In genomic region chr22:38027487-38027886, GRCh38 we compare ENCODE assay signal across 21 cellular contexts. TPM values are rescaled to one million over a fixed set of nuclear protein-coding genes. Genes with fewer than 3 reads are reported as not detected.
A peak's percentile ranks its signal among the peaks of the same experiment; 100 is the strongest.
DNase-seq lines count a peak whose midpoint lies in the region; TF ChIP-seq lines count a peak whose summit lies in the region.
"Had no signal": no experiment of that assay in that cellular context is flagged by ENCODE, and none has a peak within 500 bp of the region (broad histone marks: within the 10 kb centered on the region; RNA-seq: fewer than 3 reads in every experiment).

No MANE protein-coding gene starts in this region.

- peaks cover 3% of the 10 kb centered on the region for H3K27me3 Mint-ChIP-seq in brain
- H3K27me3 Mint-ChIP-seq: CD4-positive, CD25-positive, alpha-beta regulatory T cell had no signal

- H3K27ac ChIP-seq in left ventricle myocardium inferior (replicated peaks) (peak overlapping the region; percentile 48), OCI-LY7 (ENCODE audit: low read depth, low read length, poor library complexity, severe bottlenecking) (no peak overlapping the region)

- no peaks in the 10 kb centered on the region for H3K27me3 ChIP-seq in H7 (ENCODE audit: control insufficient read depth, insufficient read depth, low read length)
- no peaks in the 10 kb centered on the region for H3K27me3 ChIP-seq in left ventricle myocardium inferior (ENCODE audit: low read depth)

- H2AFZ ChIP-seq in OCI-LY7 (ENCODE audit: low read length): no peak overlapping the region

- no peaks in the 10 kb centered on the region for H3K79me2 ChIP-seq in OCI-LY7 (ENCODE audit: insufficient read depth, low read depth, low read length)

- peak overlapping the region in 4 of 5 experiments; percentile 78 to 91 (median 89) for H3K27ac Mint-ChIP-seq in brain
- H3K27ac Mint-ChIP-seq: CD4-positive, CD25-positive, alpha-beta regulatory T cell had no signal

- H3K4me1 ChIP-seq in left ventricle myocardium inferior: peaks cover 4% of the 10 kb centered on the region
- H3K4me1 ChIP-seq in OCI-LY7 (ENCODE audit: insufficient read depth, low read length, poor library complexity, severe bottlenecking): no peaks in the 10 kb centered on the region
- H3K4me1 ChIP-seq: HAP-1 had no signal

- H3K4me3 ChIP-seq in H7 (ENCODE audit: insufficient read depth, low read depth, low read length) (no peak overlapping the region), left ventricle myocardium inferior (no peak overlapping the region), OCI-LY7 (ENCODE audit: low read depth, low read length, poor library complexity, severe bottlenecking) (no peak overlapping the region)
- H3K4me3 ChIP-seq: HAP-1 had no signal

- intact Hi-C loops in left ventricle myocardium inferior (cut with micrococcal nuclease): no loop called here
- intact Hi-C loops in OCI-LY7 (cut with micrococcal nuclease; ENCODE audit: unreplicated experiment): no loop called here

- CTCF ChIA-PET in OCI-LY7 (lab: Charles Lee; ENCODE audit: unreplicated experiment): no interaction called here

- no peaks in the 10 kb centered on the region for H4K20me1 ChIP-seq in OCI-LY7 (ENCODE audit: insufficient read depth, low read length)

- H3K4me1 Mint-ChIP-seq in brain: peaks cover 80% of the 10 kb centered on the region

- H3K36me3 ChIP-seq in H7 (replicated peaks; ENCODE audit: control insufficient read depth, insufficient read depth, low read length) (no peaks in the 10 kb centered on the region), left ventricle myocardium inferior (no peaks in the 10 kb centered on the region), OCI-LY7 (ENCODE audit: insufficient read depth, low read length) (no peaks in the 10 kb centered on the region)
- H3K36me3 ChIP-seq: HAP-1 had no signal

- no TSS peak for BruUV-seq in OCI-LY7 (replicated peaks; lab: Mats Ljungman, UMichigan)

- no peaks in the 10 kb centered on the region for H3K9me3 Mint-ChIP-seq in brain
- H3K9me3 Mint-ChIP-seq: CD4-positive, CD25-positive, alpha-beta regulatory T cell had no signal

- peak; percentile 18 for DNase-seq in H7
- no peak for DNase-seq in left ventricle myocardium inferior
- DNase-seq in occipital lobe (lab: John Stamatoyannopoulos, UW): peak; percentile 51
- no peak for DNase-seq in GDM1 (lab: John Stamatoyannopoulos, UW)
- DNase-seq in NCI-H1105 treated with DMSO at 0.1 percent for 48 hours (lab: John Stamatoyannopoulos, UW): no peak
- no peak for DNase-seq in OCI-LY7 (ENCODE audit: low spot score)
- DNase-seq: AML-193; Calu3; CD4-positive, CD25-positive, alpha-beta regulatory T cell; DMS79; KG1; NCI-H1092; NCI-H1694; NCI-H2107; NCI-H226; NCI-H526 treated with DMSO at 0.1 percent for 48 hours; PC-3 had no signal

- TF ChIP-seq CTCF in brain (conservative IDR thresholded peaks at IDR 0.05) (no peak), left ventricle myocardium inferior (IDR thresholded peaks at IDR 0.05; ENCODE audit: borderline replicate concordance) (no peak), OCI-LY7 (conservative IDR thresholded peaks at IDR 0.05; ENCODE audit: low read length) (no peak)

- H3K36me3 Mint-ChIP-seq in brain: no peaks in the 10 kb centered on the region
- H3K36me3 Mint-ChIP-seq: CD4-positive, CD25-positive, alpha-beta regulatory T cell had no signal

- H3K9me3 ChIP-seq in left ventricle myocardium inferior (replicated peaks): no peaks in the 10 kb centered on the region
- no peaks in the 10 kb centered on the region for H3K9me3 ChIP-seq in OCI-LY7 (ENCODE audit: low read length)
- H3K9me3 ChIP-seq: HAP-1 had no signal

- no peak overlapping the region for H3K4me2 ChIP-seq in OCI-LY7 (ENCODE audit: low read length)

- POLR2A ChIA-PET in OCI-LY7 (lab: Charles Lee): interaction anchor here (0.6 kb wide), 1 partner anchor 161 kb away, joined by 3 read pairs; no protein-coding TSS in a partner anchor

- H3K4me3 Mint-ChIP-seq in brain: no peak overlapping the region
- H3K4me3 Mint-ChIP-seq: CD4-positive, CD25-positive, alpha-beta regulatory T cell had no signal

- no peaks in the 10 kb centered on the region for H3K9me2 ChIP-seq in OCI-LY7 (ENCODE audit: insufficient read depth, low read length)

RNA-seq across cellular contexts. Expression of gene PICK1, which starts 29.7 kb away (rescaled TPM):
- total RNA-seq in H7 (2014; rRNA removed; shearing (Covaris generic)): 19.4 and 20.3 TPM in 2 replicates
- 36.2 TPM for polyA plus RNA-seq in brain (ENCODE audit: insufficient read depth, low read depth, low replicate concordance)
- total RNA-seq in left ventricle myocardium inferior (21.1 TPM), occipital lobe (22.0 TPM), OCI-LY7 (2022) (23.8 and 25.6 TPM in 2 replicates)
- total RNA-seq in OCI-LY7 (2014; rRNA removed; shearing (Covaris generic)): 19.2 and 28.5 TPM in 2 replicates

RNA-seq across cellular contexts. Expression of gene SOX10, which starts 43.1 kb away (rescaled TPM):
- 3.5 and 3.7 TPM in 2 replicates for total RNA-seq in H7 (2014; rRNA removed; shearing (Covaris generic))
- 81.2 TPM for polyA plus RNA-seq in brain (ENCODE audit: insufficient read depth, low read depth, low replicate concordance)
- total RNA-seq in left ventricle myocardium inferior: 1.2 TPM
- total RNA-seq in occipital lobe: 1.9 TPM
- not detected in 2 replicates for total RNA-seq in OCI-LY7 (2014; rRNA removed; shearing (Covaris generic))
- total RNA-seq in OCI-LY7 (2022): not detected in 2 replicates
- total RNA-seq: Calu3; CD4-positive, CD25-positive, alpha-beta regulatory T cell; G401; M059J had no signal
- polyA plus RNA-seq: CD4-positive, CD25-positive, alpha-beta regulatory T cell had no signal

RNA-seq across cellular contexts. Expression of gene SLC16A8, which starts 56.5 kb away (rescaled TPM):
- total RNA-seq in H7 (2014; rRNA removed; shearing (Covaris generic)): not detected in 2 replicates
- 1.2 TPM for polyA plus RNA-seq in brain (ENCODE audit: insufficient read depth, low read depth, low replicate concordance)
- total RNA-seq in left ventricle myocardium inferior: not detected
- total RNA-seq in occipital lobe: 0.16 TPM
- not detected in 2 replicates for total RNA-seq in OCI-LY7 (2014; rRNA removed; shearing (Covaris generic))
- not detected in 2 replicates for total RNA-seq in OCI-LY7 (2022)
- total RNA-seq: Calu3; CD4-positive, CD25-positive, alpha-beta regulatory T cell; G401; M059J; PC-3 had no signal
- polyA plus RNA-seq: CD4-positive, CD25-positive, alpha-beta regulatory T cell had no signal

Comparison
In these comparisons a context has a peak if more than half of its experiments do, and no peak if none do; other contexts are left out.
1. DNase-seq: peak in H7 (single experiment) and occipital lobe (single experiment); none in left ventricle myocardium inferior (single experiment), GDM1 (single experiment), NCI-H1105 treated with DMSO at 0.1 percent for 48 hours (single experiment) and OCI-LY7 (single experiment).